ENCODE assay signal across 8 cellular contexts in genomic region chr12:69534389-69534822, GRCh38. TPM values are rescaled to one million over a fixed set of nuclear protein-coding genes. Genes with fewer than 3 reads are reported as not detected.
DNase-seq lines count a peak whose midpoint lies in the region; ATAC-seq and TF ChIP-seq lines count a peak whose summit lies in the region.

No MANE protein-coding gene starts in this region.

- no peaks in the 10 kb centered on the region for H3K27me3 Mint-ChIP-seq in WTC11 (ENCODE audit: low read depth)
- H3K27me3 Mint-ChIP-seq in natural killer cell treated with Interleukin-12 subunit alpha and Interleukin-12 subunit beta and Interleukin-15 and Interleukin-18, amount 100 ng/mL, for 72 hours: no peaks in the 10 kb centered on the region

- H3K36me3 ChIP-seq in upper lobe of right lung: peaks cover 11% of the 10 kb centered on the region

- H3K9me3 Mint-ChIP-seq in WTC11: no peaks in the 10 kb centered on the region
- H3K9me3 Mint-ChIP-seq in natural killer cell treated with Interleukin-12 subunit alpha and Interleukin-12 subunit beta and Interleukin-15 and Interleukin-18, amount 100 ng/mL, for 72 hours: no peaks in the 10 kb centered on the region

- H3K4me3 ChIP-seq in fibroblast of mammary gland (ENCODE audit: control insufficient read depth, low read depth, low read length) (no peak overlapping the region), upper lobe of right lung (no peak overlapping the region)

- 0 out of 2 replicates have a peak, but pooled peaks cover 3% of the 10 kb centered on the region for H3K36me3 Mint-ChIP-seq in WTC11
- no peaks in the 10 kb centered on the region for H3K36me3 Mint-ChIP-seq in natural killer cell treated with Interleukin-12 subunit alpha and Interleukin-12 subunit beta and Interleukin-15 and Interleukin-18, amount 100 ng/mL, for 72 hours

- H3K4me1 Mint-ChIP-seq in WTC11: peaks cover 24% of the 10 kb centered on the region
- peaks cover 15 to 18% of the 10 kb centered on the region in 2 donors for H3K4me1 Mint-ChIP-seq in natural killer cell treated with Interleukin-12 subunit alpha and Interleukin-12 subunit beta and Interleukin-15 and Interleukin-18, amount 100 ng/mL, for 72 hours (ENCODE audit: low read depth in 2 of 2)

- H3K27ac ChIP-seq in upper lobe of right lung: peak overlapping the region; percentile 78

- peaks cover 21% of the 10 kb centered on the region for H3K4me1 ChIP-seq in upper lobe of right lung

- POLR2A ChIA-PET in WTC11 (lab: Charles Lee): interaction anchor here (1.2 kb wide), 1 partner anchor 64 kb away, joined by 5 read pairs; the partner anchor contains the start of gene FRS2

- H3K27ac Mint-ChIP-seq in WTC11: peak overlapping the region; percentile 98
- H3K27ac Mint-ChIP-seq in natural killer cell treated with Interleukin-12 subunit alpha and Interleukin-12 subunit beta and Interleukin-15 and Interleukin-18, amount 100 ng/mL, for 72 hours: peak overlapping the region in 1 of 2 donors; percentile 8

- no peaks in the 10 kb centered on the region for H3K9me3 ChIP-seq in upper lobe of right lung

- no peak overlapping the region for H3K4me3 Mint-ChIP-seq in WTC11
- H3K4me3 Mint-ChIP-seq in natural killer cell treated with Interleukin-12 subunit alpha and Interleukin-12 subunit beta and Interleukin-15 and Interleukin-18, amount 100 ng/mL, for 72 hours: no peak overlapping the region

- peak; percentile 29 for DNase-seq in DMS 273 treated with DMSO at 0.1 percent for 48 hours (lab: John Stamatoyannopoulos, UW)
- DNase-seq in HK-2 (ENCODE audit: unreplicated experiment): peak; percentile 74
- DNase-seq in WTC11 (ENCODE audit: low spot score): peak; percentile 40
- DNase-seq in fibroblast of mammary gland (ENCODE audit: low read depth): peak; percentile 99
- no peak for DNase-seq in natural killer cell treated with Interleukin-12 subunit alpha and Interleukin-12 subunit beta and Interleukin-15 and Interleukin-18, amount 100 ng/mL, for 72 hours (ENCODE audit: low spot score)
- no peak for DNase-seq in upper lobe of right lung
- no peak for DNase-seq in NCI-H526 treated with DMSO at 0.1 percent for 48 hours (lab: John Stamatoyannopoulos, UW)

- CTCF ChIA-PET in WTC11 (lab: Charles Lee): interaction anchor here (0.5 to 1.2 kb wide), 3 partner anchors 32 to 292 kb away, joined by 3 to 5 read pairs (median 3); no protein-coding TSS in a partner anchor

- TF ChIP-seq CTCF in WTC11 (IDR thresholded peaks at IDR 0.05) (no peak), fibroblast of mammary gland (conservative IDR thresholded peaks at IDR 0.05; ENCODE audit: control insufficient read depth, insufficient read depth, low read depth, low read length) (no peak), upper lobe of right lung (IDR thresholded peaks at IDR 0.05) (no peak)

- intact Hi-C loops in upper lobe of right lung (cut with DNase I): no loop called here

- ATAC-seq in GM21367 (IDR thresholded peaks at IDR 0.05; ENCODE audit: unreplicated experiment) (peak; percentile 87), WTC11 (peak; percentile 99), upper lobe of right lung (peak; percentile 100)
- peak; percentile 70 to 81 for ATAC-seq in natural killer cell treated with Interleukin-12 subunit alpha and Interleukin-12 subunit beta and Interleukin-15 and Interleukin-18, amount 100 ng/mL, for 72 hours

- H3K27me3 ChIP-seq in upper lobe of right lung: no peaks in the 10 kb centered on the region

TF ChIP-seq in WTC11, 78 proteins besides CTCF, POLR2A, EP300 and RAD21:
- TF ChIP-seq RELA (CRISPR knock-in tag; IDR thresholded peaks at IDR 0.05; ENCODE audit: borderline replicate concordance) (no peak), ZMAT4 (CRISPR knock-in tag; IDR thresholded peaks at IDR 0.05) (no peak), ZNF671 (CRISPR knock-in tag; IDR thresholded peaks at IDR 0.05) (no peak), ZNF317 (CRISPR knock-in tag; IDR thresholded peaks at IDR 0.05; ENCODE audit: borderline replicate concordance, low read depth) (no peak), IRF1 (CRISPR knock-in tag; IDR thresholded peaks at IDR 0.05) (no peak), EMX1 (CRISPR knock-in tag; IDR thresholded peaks at IDR 0.05) (no peak)

RNA-seq across cellular contexts. Expression of gene CCT2, which starts 50.9 kb away (rescaled TPM):
- total RNA-seq in WTC11 (2021) (297 to 342 TPM (median 301 TPM) in 3 replicates), upper lobe of right lung (90.8 TPM)
- 100 to 1,000 TPM; 225 to 394 TPM for total RNA-seq in natural killer cell treated with Interleukin-12 subunit alpha and Interleukin-12 subunit beta and Interleukin-15 and Interleukin-18, amount 100 ng/mL, for 72 hours

Comparison
In these comparisons a context has a peak if more than half of its experiments do, and no peak if none do; other contexts are left out.
1. DNase-seq: peak in DMS 273 treated with DMSO at 0.1 percent for 48 hours (single experiment), HK-2 (single experiment), WTC11 (single experiment) and fibroblast of mammary gland (single experiment); none in natural killer cell treated with Interleukin-12 subunit alpha and Interleukin-12 subunit beta and Interleukin-15 and Interleukin-18, amount 100 ng/mL, for 72 hours (single experiment), upper lobe of right lung (single experiment) and NCI-H526 treated with DMSO at 0.1 percent for 48 hours (single experiment).
2. Peak in every context shown above with its lines, with median percentiles within 50 percentile points of each other: ATAC-seq.